ENCODE assay signal across 1 cellular context in the genomic region with DNA sequence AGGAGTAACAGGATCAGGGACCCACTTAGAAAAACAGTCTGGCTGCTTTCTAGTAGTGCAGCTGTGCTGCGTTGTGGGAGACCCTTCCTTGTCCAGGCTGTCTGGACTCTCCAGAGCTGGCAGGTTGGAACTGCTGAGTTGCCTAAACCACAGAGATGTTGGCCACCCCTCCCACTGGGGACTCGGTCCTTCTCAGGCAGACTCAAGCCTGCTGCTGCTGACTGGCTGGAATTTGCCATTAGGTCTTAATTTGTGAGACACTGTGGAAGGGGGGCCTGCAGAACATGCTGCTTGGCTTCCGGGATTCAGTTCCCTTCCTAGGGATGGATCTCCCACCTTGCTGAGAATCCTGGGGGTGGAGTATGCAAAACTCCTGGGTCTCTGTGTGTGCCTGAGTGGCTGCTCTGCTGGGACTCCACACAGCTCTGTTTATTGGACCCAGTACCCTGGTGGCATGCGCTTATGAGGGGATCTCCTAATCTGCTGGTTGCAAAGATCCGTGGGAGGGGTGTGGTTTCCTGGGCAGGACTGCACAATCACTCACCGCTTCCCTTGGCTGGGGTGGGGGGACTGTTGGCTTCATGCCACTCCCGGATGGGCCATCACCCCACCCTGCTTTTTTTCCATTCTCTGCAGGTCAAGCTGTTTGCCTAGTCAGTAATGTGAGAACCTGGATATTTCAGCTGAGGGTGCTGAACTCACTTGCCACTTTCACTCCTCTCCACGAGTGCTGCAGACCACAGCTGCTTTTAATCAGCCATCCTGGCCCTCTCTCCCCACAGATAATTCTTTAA.
A peak's percentile ranks its signal among the peaks of the same experiment; 100 is the strongest.
TF ChIP-seq lines count a peak whose summit lies in the region.

No MANE protein-coding gene starts in this region.

TF ChIP-seq in K562, 482 proteins besides CTCF, POLR2A, EP300 and RAD21 (continued from another document and continues in another):
- TF ChIP-seq ATF3 (IDR thresholded peaks at IDR 0.05) (no peak), ATF3 (CRISPR knock-in tag; conservative IDR thresholded peaks at IDR 0.05) (no peak), ELF2 (CRISPR knock-in tag; IDR thresholded peaks at IDR 0.05) (no peak), STAT5A (IDR thresholded peaks at IDR 0.05; ENCODE audit: borderline replicate concordance, low read length) (0 out of 2 replicates have a peak, but pooled peaks have one; percentile 13), CCNT2 (IDR thresholded peaks at IDR 0.05; ENCODE audit: borderline replicate concordance, extremely low read depth, insufficient read length, low read depth, low read length) (no peak), MNT (conservative IDR thresholded peaks at IDR 0.05) (peak in 1 of 2 experiments; percentile 38; a peak in 2 of 4 replicates), SIRT6 (IDR thresholded peaks at IDR 0.05; ENCODE audit: low read depth, low read length) (no peak), PURB (CRISPR knock-in tag; IDR thresholded peaks at IDR 0.05; ENCODE audit: low read depth) (no peak), RBFOX2 (IDR thresholded peaks at IDR 0.05; ENCODE audit: low read depth, low read length) (no peak), DLX4 (CRISPR knock-in tag; IDR thresholded peaks at IDR 0.05) (no peak), SMC3 (conservative IDR thresholded peaks at IDR 0.05; ENCODE audit: insufficient read depth, low read depth, low read length) (no peak), HNRNPK (IDR thresholded peaks at IDR 0.05; ENCODE audit: low read depth, low read length, poor library complexity, severe bottlenecking) (no peak), ARID4B (CRISPR knock-in tag; IDR thresholded peaks at IDR 0.05) (no peak), TAF7 (tag; IDR thresholded peaks at IDR 0.05) (no peak), HCFC1 (IDR thresholded peaks at IDR 0.05; ENCODE audit: low read depth, low read length) (no peak), COPS2 (conservative IDR thresholded peaks at IDR 0.05) (no peak), ZNF77 (CRISPR knock-in tag; IDR thresholded peaks at IDR 0.05) (no peak), KDM2B (CRISPR knock-in tag; IDR thresholded peaks at IDR 0.05) (no peak), ZZZ3 (IDR thresholded peaks at IDR 0.05) (no peak), ZBTB17 (CRISPR knock-in tag; IDR thresholded peaks at IDR 0.05) (no peak), DPF2 (IDR thresholded peaks at IDR 0.05) (peak; percentile 85), DACH1 (IDR thresholded peaks at IDR 0.05; ENCODE audit: partially characterized antibody) (no peak), ZNF696 (CRISPR knock-in tag; conservative IDR thresholded peaks at IDR 0.05) (no peak), CHCHD3 (CRISPR knock-in tag; IDR thresholded peaks at IDR 0.05) (no peak), CBFB (CRISPR knock-in tag; IDR thresholded peaks at IDR 0.05) (no peak), ZNF507 (tag; conservative IDR thresholded peaks at IDR 0.05) (no peak), NFATC3 (IDR thresholded peaks at IDR 0.05) (peak; percentile 98), HDGF (IDR thresholded peaks at IDR 0.05) (no peak), ZNF143 (CRISPR knock-in tag; IDR thresholded peaks at IDR 0.05) (no peak), NFIX (CRISPR knock-in tag; IDR thresholded peaks at IDR 0.05; ENCODE audit: low read depth) (no peak), ZNF764 (CRISPR knock-in tag; IDR thresholded peaks at IDR 0.05; ENCODE audit: low read depth) (no peak), CREB3L1 (IDR thresholded peaks at IDR 0.05; ENCODE audit: borderline replicate concordance, low read depth) (no peak)
- TF ChIP-seq, protein P1, sequence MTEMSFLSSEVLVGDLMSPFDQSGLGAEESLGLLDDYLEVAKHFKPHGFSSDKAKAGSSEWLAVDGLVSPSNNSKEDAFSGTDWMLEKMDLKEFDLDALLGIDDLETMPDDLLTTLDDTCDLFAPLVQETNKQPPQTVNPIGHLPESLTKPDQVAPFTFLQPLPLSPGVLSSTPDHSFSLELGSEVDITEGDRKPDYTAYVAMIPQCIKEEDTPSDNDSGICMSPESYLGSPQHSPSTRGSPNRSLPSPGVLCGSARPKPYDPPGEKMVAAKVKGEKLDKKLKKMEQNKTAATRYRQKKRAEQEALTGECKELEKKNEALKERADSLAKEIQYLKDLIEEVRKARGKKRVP (CRISPR knock-in tag; IDR thresholded peaks at IDR 0.05), result no peak
- TF ChIP-seq, protein P2, sequence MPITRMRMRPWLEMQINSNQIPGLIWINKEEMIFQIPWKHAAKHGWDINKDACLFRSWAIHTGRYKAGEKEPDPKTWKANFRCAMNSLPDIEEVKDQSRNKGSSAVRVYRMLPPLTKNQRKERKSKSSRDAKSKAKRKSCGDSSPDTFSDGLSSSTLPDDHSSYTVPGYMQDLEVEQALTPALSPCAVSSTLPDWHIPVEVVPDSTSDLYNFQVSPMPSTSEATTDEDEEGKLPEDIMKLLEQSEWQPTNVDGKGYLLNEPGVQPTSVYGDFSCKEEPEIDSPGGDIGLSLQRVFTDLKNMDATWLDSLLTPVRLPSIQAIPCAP (CRISPR knock-in tag; IDR thresholded peaks at IDR 0.05; ENCODE audit: borderline replicate concordance), result no peak
- TF ChIP-seq, protein P3, sequence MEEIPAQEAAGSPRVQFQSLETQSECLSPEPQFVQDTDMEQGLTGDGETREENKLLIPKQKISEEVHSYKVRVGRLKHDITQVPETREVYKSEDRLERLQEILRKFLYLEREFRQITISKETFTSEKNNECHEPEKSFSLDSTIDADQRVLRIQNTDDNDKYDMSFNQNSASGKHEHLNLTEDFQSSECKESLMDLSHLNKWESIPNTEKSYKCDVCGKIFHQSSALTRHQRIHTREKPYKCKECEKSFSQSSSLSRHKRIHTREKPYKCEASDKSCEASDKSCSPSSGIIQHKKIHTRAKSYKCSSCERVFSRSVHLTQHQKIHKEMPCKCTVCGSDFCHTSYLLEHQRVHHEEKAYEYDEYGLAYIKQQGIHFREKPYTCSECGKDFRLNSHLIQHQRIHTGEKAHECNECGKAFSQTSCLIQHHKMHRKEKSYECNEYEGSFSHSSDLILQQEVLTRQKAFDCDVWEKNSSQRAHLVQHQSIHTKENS (CRISPR knock-in tag; IDR thresholded peaks at IDR 0.05), result no peak
- TF ChIP-seq, protein P4, sequence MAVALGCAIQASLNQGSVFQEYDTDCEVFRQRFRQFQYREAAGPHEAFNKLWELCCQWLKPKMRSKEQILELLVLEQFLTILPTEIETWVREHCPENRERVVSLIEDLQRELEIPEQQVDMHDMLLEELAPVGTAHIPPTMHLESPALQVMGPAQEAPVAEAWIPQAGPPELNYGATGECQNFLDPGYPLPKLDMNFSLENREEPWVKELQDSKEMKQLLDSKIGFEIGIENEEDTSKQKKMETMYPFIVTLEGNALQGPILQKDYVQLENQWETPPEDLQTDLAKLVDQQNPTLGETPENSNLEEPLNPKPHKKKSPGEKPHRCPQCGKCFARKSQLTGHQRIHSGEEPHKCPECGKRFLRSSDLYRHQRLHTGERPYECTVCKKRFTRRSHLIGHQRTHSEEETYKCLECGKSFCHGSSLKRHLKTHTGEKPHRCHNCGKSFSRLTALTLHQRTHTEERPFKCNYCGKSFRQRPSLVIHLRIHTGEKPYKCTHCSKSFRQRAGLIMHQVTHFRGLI (CRISPR knock-in tag; IDR thresholded peaks at IDR 0.05), result no peak
- TF ChIP-seq, protein P5, sequence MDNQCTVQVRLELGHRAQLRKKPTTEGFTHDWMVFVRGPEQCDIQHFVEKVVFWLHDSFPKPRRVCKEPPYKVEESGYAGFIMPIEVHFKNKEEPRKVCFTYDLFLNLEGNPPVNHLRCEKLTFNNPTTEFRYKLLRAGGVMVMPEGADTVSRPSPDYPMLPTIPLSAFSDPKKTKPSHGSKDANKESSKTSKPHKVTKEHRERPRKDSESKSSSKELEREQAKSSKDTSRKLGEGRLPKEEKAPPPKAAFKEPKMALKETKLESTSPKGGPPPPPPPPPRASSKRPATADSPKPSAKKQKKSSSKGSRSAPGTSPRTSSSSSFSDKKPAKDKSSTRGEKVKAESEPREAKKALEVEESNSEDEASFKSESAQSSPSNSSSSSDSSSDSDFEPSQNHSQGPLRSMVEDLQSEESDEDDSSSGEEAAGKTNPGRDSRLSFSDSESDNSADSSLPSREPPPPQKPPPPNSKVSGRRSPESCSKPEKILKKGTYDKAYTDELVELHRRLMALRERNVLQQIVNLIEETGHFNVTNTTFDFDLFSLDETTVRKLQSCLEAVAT (IDR thresholded peaks at IDR 0.05), result no peak
